ENCODE assay signal across 11 cellular contexts in genomic region chr3:149535395-149535685, GRCh38.
DNase-seq lines count a peak whose midpoint lies in the region; ATAC-seq, FAIRE-seq and TF ChIP-seq lines count a peak whose summit lies in the region.
"Had no signal": no experiment of that assay in that cellular context is flagged by ENCODE, and none has a peak within 500 bp of the region (broad histone marks: within the 10 kb centered on the region; RNA-seq: fewer than 3 reads in every experiment).

No MANE protein-coding gene starts in this region.

- no peaks in the 10 kb centered on the region for H3K79me1 ChIP-seq in H9 (ENCODE audit: insufficient read depth, low read depth, low read length, poor library complexity, severe bottlenecking)

- H3K9ac ChIP-seq in H9 (ENCODE audit: extremely low read depth, insufficient read length, low read length) (no peak overlapping the region), smooth muscle cell (ENCODE audit: low read depth) (no peak overlapping the region)

- H3K4me3 ChIP-seq in gastroesophageal sphincter (no peak overlapping the region), smooth muscle cell (no peak overlapping the region)

- no peak overlapping the region for H4K5ac ChIP-seq in H9 (ENCODE audit: insufficient read length, low read depth, low read length)

- ATAC-seq in gastroesophageal sphincter (no peak), GM19328 (IDR thresholded peaks at IDR 0.05; ENCODE audit: unreplicated experiment) (no peak)

- TF ChIP-seq EP300 in gastroesophageal sphincter (IDR thresholded peaks at IDR 0.05): no peak

- H3K27ac ChIP-seq in H9 (ENCODE audit: insufficient read length, low read depth, low read length) (no peak overlapping the region), gastroesophageal sphincter (peak overlapping the region; percentile 56 to 82 (median 76)), smooth muscle cell (ENCODE audit: low read depth) (peak overlapping the region; percentile 77)

- H3K9me3 Mint-ChIP-seq in H9: no peaks in the 10 kb centered on the region
- H3K9me3 Mint-ChIP-seq: activated T-helper 2 cell treated with anti-CD3 and anti-CD28 coated beads, Interferon-gamma antibody, Interleukin-2, Interleukin-4, amounts not matched to agents 10 μg/mL and 5 μg/mL and 100 μg/mL, durations not matched to agents 14 hours and 24 hours and 36 hours; CD8-positive, alpha-beta memory T cell had no signal

- H3T11ph ChIP-seq in H9 (ENCODE audit: low read length): no peak overlapping the region

- H4K91ac ChIP-seq in H9 (ENCODE audit: insufficient read length, low read depth, low read length): no peak overlapping the region

- H2BK5ac ChIP-seq in H9 (ENCODE audit: insufficient read length, low read length): no peak overlapping the region

- no peaks in the 10 kb centered on the region for H3K79me2 ChIP-seq in H9 (ENCODE audit: insufficient read depth, low read length)
- peaks cover 87% of the 10 kb centered on the region for H3K79me2 ChIP-seq in smooth muscle cell (ENCODE audit: low read depth)

- H2AK5ac ChIP-seq in H9 (ENCODE audit: insufficient read length, low read length): no peak overlapping the region

- peak overlapping the region in 2 of 3 experiments; percentile 5 to 36; a peak in 1 of 7 replicates for H3K27ac Mint-ChIP-seq in H9
- H3K27ac Mint-ChIP-seq: activated T-helper 2 cell treated with anti-CD3 and anti-CD28 coated beads, Interferon-gamma antibody, Interleukin-2, Interleukin-4, amounts not matched to agents 10 μg/mL and 5 μg/mL and 100 μg/mL, durations not matched to agents 14 hours and 24 hours and 36 hours had no signal

- WGBS in H9 (ENCODE audit: extremely low coverage, insufficient read length, low lambda C conversion rate): no CpG with 5 or more reads among the region's 4 CpGs
- WGBS in gastroesophageal sphincter (ENCODE audit: low coverage in 1 of 2), 2 donors: 17 to 28% methylated on average over 4 of the region's 4 CpGs
- 84% methylated on average over 4 of the region's 4 CpGs for WGBS in smooth muscle cell (ENCODE audit: low lambda C conversion rate)

- no peak overlapping the region for H3K4ac ChIP-seq in H9 (ENCODE audit: low read depth, low read length)

- no peak for TF ChIP-seq CTCF in H9 (conservative IDR thresholded peaks at IDR 0.05)
- no peak for TF ChIP-seq CTCF in gastroesophageal sphincter (IDR thresholded peaks at IDR 0.05)
- no peak for TF ChIP-seq CTCF in smooth muscle cell (IDR thresholded peaks at IDR 0.05; ENCODE audit: borderline replicate concordance, insufficient read depth, poor library complexity, severe bottlenecking)

- H3K9me3 ChIP-seq in H9 (ENCODE audit: control insufficient read depth, low read depth, low read length) (no peaks in the 10 kb centered on the region), gastroesophageal sphincter (no peaks in the 10 kb centered on the region), smooth muscle cell (replicated peaks; ENCODE audit: low read depth) (no peaks in the 10 kb centered on the region)

- H3K4me2 ChIP-seq in H9 (ENCODE audit: insufficient read depth, insufficient read length, low read length): no peak overlapping the region
- no peak overlapping the region for H3K4me2 ChIP-seq in smooth muscle cell

- no peaks in the 10 kb centered on the region for H3K23me2 ChIP-seq in H9 (ENCODE audit: insufficient read length, low read depth, low read length, poor library complexity, severe bottlenecking)

- TF ChIP-seq POLR2A in gastroesophageal sphincter (IDR thresholded peaks at IDR 0.05) (no peak), GM12891 (IDR thresholded peaks at IDR 0.05; ENCODE audit: low read depth, low read length) (no peak)

- H2BK15ac ChIP-seq in H9 (ENCODE audit: low read depth, low read length): no peak overlapping the region

- H3K27me3 ChIP-seq in H9 (ENCODE audit: insufficient read depth, low read length) (no peaks in the 10 kb centered on the region), gastroesophageal sphincter (no peaks in the 10 kb centered on the region), smooth muscle cell (ENCODE audit: low read depth) (no peaks in the 10 kb centered on the region)

- no peak overlapping the region for H2BK12ac ChIP-seq in H9 (ENCODE audit: insufficient read length, low read depth, low read length)

- no peaks in the 10 kb centered on the region for H3K27me3 Mint-ChIP-seq in H9 (ENCODE audit: low read depth)

- H3K36me3 ChIP-seq in gastroesophageal sphincter (no peaks in the 10 kb centered on the region), smooth muscle cell (ENCODE audit: low read depth) (no peaks in the 10 kb centered on the region)

- no peak overlapping the region for H3K14ac ChIP-seq in H9 (ENCODE audit: insufficient read depth, low read length)

- no peak overlapping the region for H3K56ac ChIP-seq in H9 (ENCODE audit: insufficient read length, low read depth, low read length)

- H2AFZ ChIP-seq in H9 (ENCODE audit: low read length) (no peak overlapping the region), smooth muscle cell (ENCODE audit: low read depth) (no peak overlapping the region)

- no peak overlapping the region for H3K4me3 Mint-ChIP-seq in H9
- H3K4me3 Mint-ChIP-seq: CD8-positive, alpha-beta memory T cell had no signal

- H2BK120ac ChIP-seq in H9 (ENCODE audit: low read depth, low read length, poor library complexity, severe bottlenecking): no peak overlapping the region

- no peak overlapping the region for H4K8ac ChIP-seq in H9 (replicated peaks; ENCODE audit: insufficient read length, low read depth, low read length)

- peaks cover 2% of the 10 kb centered on the region; the same call in 1 of the 2 replicates for H3K4me1 ChIP-seq in H9 (ENCODE audit: insufficient read depth, low read length)
- peaks cover 28 to 100% (median 37%) of the 10 kb centered on the region in 3 donors for H3K4me1 ChIP-seq in gastroesophageal sphincter
- H3K4me1 ChIP-seq in smooth muscle cell (ENCODE audit: low read depth): peaks cover 29% of the 10 kb centered on the region

- no peaks in the 10 kb centered on the region for H3K36me3 Mint-ChIP-seq in H9 (ENCODE audit: insufficient read depth in 1 of 3, low read depth in 3 of 3)

- H3F3A ChIP-seq in smooth muscle cell (ENCODE audit: low read depth): peaks cover 13% of the 10 kb centered on the region

- H3K18ac ChIP-seq in H9 (ENCODE audit: insufficient read length, low read depth, low read length): no peak overlapping the region

- H4K20me1 ChIP-seq in H9 (ENCODE audit: control insufficient read depth, insufficient read depth, insufficient read length) (no peaks in the 10 kb centered on the region), smooth muscle cell (ENCODE audit: low read depth) (peaks cover 32% of the 10 kb centered on the region)

- no peak for FAIRE-seq in GM12891 (lab: Jason Lieb, UNC)

- H3K4me1 Mint-ChIP-seq in H9: peaks cover 31 to 35% of the 10 kb centered on the region in 2 experiments

- no peak overlapping the region for H2BK20ac ChIP-seq in H9 (ENCODE audit: low read depth, low read length, poor library complexity, severe bottlenecking)

- no peak overlapping the region for H3K23ac ChIP-seq in H9 (ENCODE audit: insufficient read length, low read depth, low read length)

- DNase-seq in H9: no peak
- peak; percentile 28 for DNase-seq in RPMI8226
- DNase-seq in smooth muscle cell (lab: John Stamatoyannopoulos, UW; ENCODE audit: unreplicated experiment): no peak
- DNase-seq in GM12891 (ENCODE audit: insufficient read length, low spot score): no peak
- no peak for DNase-seq in HK-2 (ENCODE audit: unreplicated experiment)
- DNase-seq: activated CD4-positive, alpha-beta T cell treated with anti-CD3 and anti-CD28 coated beads for 48 hours; CD8-positive, alpha-beta memory T cell; islet precursor cell had no signal

TF ChIP-seq in GM12891, 5 proteins besides CTCF, POLR2A, EP300 and RAD21:
- TF ChIP-seq SPI1 (IDR thresholded peaks at IDR 0.05; ENCODE audit: low read depth, low read length) (no peak), POU2F2 (IDR thresholded peaks at IDR 0.05; ENCODE audit: low read depth, low read length) (no peak), PAX5 (IDR thresholded peaks at IDR 0.05; ENCODE audit: insufficient read depth, low read length, severe bottlenecking) (no peak), POLR2AphosphoS5 (IDR thresholded peaks at IDR 0.05; ENCODE audit: low read depth, low read length) (no peak), TAF1 (IDR thresholded peaks at IDR 0.05; ENCODE audit: low read depth, low read length) (no peak)
